In the genomic region with DNA sequence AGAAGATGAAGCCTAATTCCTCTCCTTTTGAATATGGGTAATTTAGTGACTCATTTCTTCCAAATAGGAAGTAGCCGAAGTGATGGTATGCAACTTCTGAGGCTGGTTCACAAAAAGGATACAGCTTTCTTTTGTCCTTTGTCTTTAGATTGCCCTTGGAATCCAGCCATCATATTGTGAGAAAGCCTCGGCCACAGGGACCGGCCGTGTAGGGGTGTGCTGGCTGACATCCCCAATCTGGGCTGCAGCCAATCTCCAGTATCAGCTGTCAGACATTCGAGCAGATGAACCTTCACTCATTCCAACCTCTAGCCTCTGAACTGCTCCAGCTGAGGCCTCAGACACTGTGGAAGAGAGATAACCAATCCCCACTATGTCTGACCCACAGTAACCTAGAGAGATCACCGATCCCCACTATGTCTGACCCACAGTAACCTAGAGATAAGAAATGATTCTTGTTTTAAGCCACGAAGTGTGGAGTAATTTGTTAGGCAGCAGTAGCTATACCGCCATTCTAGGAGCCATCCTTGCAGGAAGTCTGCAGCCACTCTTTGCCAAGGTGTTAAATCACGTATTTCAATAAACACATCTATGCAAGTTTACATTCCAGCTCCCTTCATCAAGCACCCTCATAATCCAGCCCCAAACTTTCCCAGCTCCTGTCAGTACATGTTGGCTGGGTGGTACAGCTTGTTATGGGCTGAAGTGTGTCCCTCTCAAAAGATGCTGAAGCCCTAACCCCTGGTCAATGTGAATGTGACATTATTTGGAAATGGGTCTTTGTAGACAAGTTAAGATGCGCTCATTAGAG, we compare ENCODE assay signal across 11 cellular contexts. TPM values are rescaled to one million over a fixed set of nuclear protein-coding genes. Genes with fewer than 3 reads are reported as not detected.
DNase-seq lines count a peak whose midpoint lies in the region; FAIRE-seq and TF ChIP-seq lines count a peak whose summit lies in the region.
"Had no signal": no experiment of that assay in that cellular context is flagged by ENCODE, and none has a peak within 500 bp of the region (broad histone marks: within the 10 kb centered on the region; RNA-seq: fewer than 3 reads in every experiment).

No MANE protein-coding gene starts in this region.

- H3K27ac ChIP-seq in SJSA1, result peak overlapping the region; percentile 45
- H3K27ac ChIP-seq in esophagus squamous epithelium, result peak overlapping the region; percentile 3 to 98 (median 30)
- H3K27ac ChIP-seq in osteoblast (ENCODE audit: low read depth, low read length), result peak overlapping the region; percentile 48
- no peak overlapping the region for H3K27ac ChIP-seq in kidney (ENCODE audit: low read depth in 2 of 2, low read length in 2 of 2)
- H3K27ac ChIP-seq in PC-9, result no peak overlapping the region

- TF ChIP-seq POLR2A in esophagus squamous epithelium (IDR thresholded peaks at IDR 0.05), result no peak

- WGBS in esophagus squamous epithelium, 2 donors, result 24 to 43% methylated on average over 9 of the region's 10 CpGs

- H3K4me2 ChIP-seq in osteoblast (ENCODE audit: insufficient read depth, low read length), result peak overlapping the region; percentile 58
- no peak overlapping the region for H3K4me2 ChIP-seq in PC-9

- H3K9me3 ChIP-seq in SJSA1 (replicated peaks) (no peaks in the 10 kb centered on the region), esophagus squamous epithelium (no peaks in the 10 kb centered on the region), osteoblast (ENCODE audit: low read depth, low read length) (no peaks in the 10 kb centered on the region), kidney (ENCODE audit: control insufficient read depth in 1 of 2, low read length in 2 of 2) (no peaks in the 10 kb centered on the region), PC-9 (ENCODE audit: insufficient read depth, low read depth) (no peaks in the 10 kb centered on the region)

- peaks cover 17% of the 10 kb centered on the region for H3K36me3 ChIP-seq in SJSA1
- no peaks in the 10 kb centered on the region for H3K36me3 ChIP-seq in esophagus squamous epithelium
- no peaks in the 10 kb centered on the region for H3K36me3 ChIP-seq in osteoblast (ENCODE audit: insufficient read depth, low read length)
- H3K36me3 ChIP-seq in kidney (ENCODE audit: control insufficient read depth in 1 of 2, insufficient read depth in 2 of 2, low read length in 2 of 2), result peaks cover 0 to 4% of the 10 kb centered on the region in 2 donors
- no peaks in the 10 kb centered on the region for H3K36me3 ChIP-seq in PC-9 (ENCODE audit: low read depth)

- no peaks in the 10 kb centered on the region for H3K27me3 ChIP-seq in SJSA1 (replicated peaks)
- H3K27me3 ChIP-seq in esophagus squamous epithelium, result no peaks in the 10 kb centered on the region
- no peaks in the 10 kb centered on the region for H3K27me3 ChIP-seq in osteoblast (ENCODE audit: insufficient read depth, low read length)
- no peaks in the 10 kb centered on the region for H3K27me3 ChIP-seq in PC-9 (ENCODE audit: insufficient read depth, low read depth)

- CTCF ChIA-PET in PC-9 (lab: Charles Lee), result no interaction called here

- no peaks in the 10 kb centered on the region for H3F3A ChIP-seq in PC-9 (ENCODE audit: insufficient read depth, low read depth)

- DNase-seq in Daoy (ENCODE audit: low read depth) (peak; percentile 51), SJSA1 (ENCODE audit: low read depth in 1 of 2, low spot score in 2 of 2) (peak; percentile 83 to 84), esophagus squamous epithelium (lab: John Stamatoyannopoulos, UW) (no peak), osteoblast (ENCODE audit: insufficient read length, low spot score, missing footprints) (peak; percentile 90), kidney (no peak), NCI-H128 (lab: John Stamatoyannopoulos, UW; ENCODE audit: unreplicated experiment) (no peak), PC-9 (no peak), G401 (ENCODE audit: low spot score) (no peak)
- DNase-seq: activated effector memory CD4-positive, alpha-beta T cell treated with Interleukin-2 at 50 U/mL for 16 hours; naive B cell had no signal

- BruUV-seq in PC-9 (replicated peaks; lab: Mats Ljungman, UMichigan), result no TSS peak

- POLR2A ChIA-PET in PC-9 (lab: Charles Lee; ENCODE audit: unreplicated experiment), result interaction anchor here (0.6 kb wide), 1 partner anchor 12 kb away, joined by 3 read pairs; no protein-coding TSS in a partner anchor

- H3K79me2 ChIP-seq in osteoblast (ENCODE audit: insufficient read depth, low read length) (peaks cover 53% of the 10 kb centered on the region), PC-9 (ENCODE audit: low read depth) (peaks cover 30% of the 10 kb centered on the region)

- intact Hi-C loops in esophagus squamous epithelium (cut with DNase I), result no loop called here
- intact Hi-C loops in kidney (cut with DNase I), result no loop called here
- intact Hi-C loops in PC-9 (cut with micrococcal nuclease; ENCODE audit: unreplicated experiment), result no loop called here

- peaks cover 51% of the 10 kb centered on the region for H3K4me1 ChIP-seq in SJSA1 (replicated peaks)
- peaks cover 18 to 54% (median 36%) of the 10 kb centered on the region in 3 donors for H3K4me1 ChIP-seq in esophagus squamous epithelium
- H3K4me1 ChIP-seq in osteoblast (ENCODE audit: insufficient read depth, low read length), result peaks cover 36% of the 10 kb centered on the region
- H3K4me1 ChIP-seq in kidney (ENCODE audit: control insufficient read depth in 1 of 2, insufficient read depth in 1 of 2, low read depth in 1 of 2, low read length in 2 of 2), result peaks cover 21 to 30% of the 10 kb centered on the region in 2 donors
- H3K4me1 ChIP-seq in PC-9 (replicated peaks; ENCODE audit: insufficient read depth), result no peaks in the 10 kb centered on the region

- H3K9me2 ChIP-seq in PC-9 (ENCODE audit: insufficient read depth), result no peaks in the 10 kb centered on the region

- H3K9ac ChIP-seq in kidney (ENCODE audit: low read length in 2 of 2), result no peak overlapping the region

- FAIRE-seq in kidney (lab: Jason Lieb, UNC), result no peak
- FAIRE-seq: GM12892 had no signal

- H3K4me3 ChIP-seq in SJSA1 (no peak overlapping the region), esophagus squamous epithelium (no peak overlapping the region), osteoblast (ENCODE audit: insufficient read depth, low read length) (peak overlapping the region; percentile 4), kidney (ENCODE audit: low read length in 2 of 2) (no peak overlapping the region), PC-9 (no peak overlapping the region)

- TF ChIP-seq CTCF in esophagus squamous epithelium (IDR thresholded peaks at IDR 0.05) (no peak), osteoblast (IDR thresholded peaks at IDR 0.05; ENCODE audit: extremely low read depth, low read depth, low read length) (no peak), kidney (IDR thresholded peaks at IDR 0.05; ENCODE audit: borderline replicate concordance, extremely low read depth, insufficient read depth) (no peak), PC-9 (conservative IDR thresholded peaks at IDR 0.05) (no peak)

- H4K20me1 ChIP-seq in osteoblast (ENCODE audit: insufficient read depth, low read length) (peaks cover 3% of the 10 kb centered on the region), PC-9 (ENCODE audit: insufficient read depth) (no peaks in the 10 kb centered on the region)

- in situ Hi-C loops in G401 (cut with HindIII; ENCODE audit: low sequenced_read_pairs), result no loop called here

- peak overlapping the region; percentile 3 for H2AFZ ChIP-seq in osteoblast (ENCODE audit: low read length)
- no peak overlapping the region for H2AFZ ChIP-seq in PC-9

RNA-seq across cellular contexts. Expression of a gene that starts 2.9 kb away (rescaled TPM):
- 11.5 and 16.4 TPM in 2 replicates for total RNA-seq in Daoy (2014; rRNA removed; shearing (Covaris generic))
- total RNA-seq in SJSA1 (2014; rRNA removed; shearing (Covaris generic)), result 10.8 and 19.2 TPM in 2 replicates
- total RNA-seq in esophagus squamous epithelium, result 10 to 100 TPM; 16.7 to 40.3 (median 33.0) TPM
- 22.8 and 27.4 TPM in 2 replicates for total RNA-seq in osteoblast
- total RNA-seq in kidney, result 36.5 TPM
- polyA plus RNA-seq in kidney (ENCODE audit: insufficient read depth, low read depth, low replicate concordance), result 8.7 TPM
- 39.9 and 44.6 TPM in 2 replicates for total RNA-seq in PC-9 (2021)
- 23.2 and 32.4 TPM in 2 replicates for total RNA-seq in G401 (2014; rRNA removed; shearing (Covaris generic))

Comparison
In these comparisons a context has a peak if more than half of its experiments do, and no peak if none do; other contexts are left out.
1. DNase-seq: peak in Daoy (single experiment), SJSA1 (2 of 2) and osteoblast (single experiment); none in esophagus squamous epithelium (single experiment), kidney (single experiment), NCI-H128 (single experiment), PC-9 (0 of 2) and G401 (single experiment).
2. H3K27ac ChIP-seq: peak in SJSA1 (single experiment), esophagus squamous epithelium (4 of 4) and osteoblast (single experiment); none in kidney (0 of 2) and PC-9 (single experiment).